30 cellular contexts compared by ENCODE assay signal in genomic region chr22:20167643-20168322, GRCh38. TPM values are rescaled to one million over a fixed set of nuclear protein-coding genes. Genes with fewer than 3 reads are reported as not detected.
"Had no signal": no experiment of that assay in that cellular context is flagged by ENCODE, and none has a peak within 500 bp of the region (broad histone marks: within the 10 kb centered on the region; RNA-seq: fewer than 3 reads in every experiment).

No MANE protein-coding gene starts in this region.

- H3K79me2 ChIP-seq: hepatocyte had no signal

- H3K4me3 Mint-ChIP-seq: mesothelial cell of epicardium; naive B cell; nephron; neural progenitor cell; stimulated activated memory B cell treated with anti-CD40 and anti-IgM and Interleukin-4, amounts not matched to agents 10 μg/mL and 1 μg/mL and 100 μg/mL, for 72 hours; type B pancreatic cell had no signal

- H3K36me3 ChIP-seq: esophagus muscularis mucosa, gastroesophageal sphincter, heart left ventricle, left lung, neural progenitor cell, prostate gland, right atrium auricular region, sigmoid colon, tibial artery had no signal

- H3K36me3 Mint-ChIP-seq: mesothelial cell of epicardium; naive B cell; neural progenitor cell; stimulated activated memory B cell treated with anti-CD40 and anti-IgM and Interleukin-4, amounts not matched to agents 10 μg/mL and 1 μg/mL and 100 μg/mL, for 72 hours; type B pancreatic cell had no signal

- H3K27ac Mint-ChIP-seq: mesothelial cell of epicardium; naive B cell; nephron; neural progenitor cell; stimulated activated memory B cell treated with anti-CD40 and anti-IgM and Interleukin-4, amounts not matched to agents 10 μg/mL and 1 μg/mL and 100 μg/mL, for 72 hours; type B pancreatic cell had no signal

- H3K27ac ChIP-seq: coronary artery, esophagus muscularis mucosa, foreskin keratinocyte, gastroesophageal sphincter, heart left ventricle, hepatocyte, left lung, neural progenitor cell, prostate gland, right atrium auricular region, sigmoid colon, testis, tibial artery had no signal

- H3K4me3 ChIP-seq: coronary artery, esophagus muscularis mucosa, gastroesophageal sphincter, heart left ventricle, hepatocyte, left lung, mucosa of descending colon, neural progenitor cell, prostate gland, right atrium auricular region, sigmoid colon, testis, tibial artery had no signal

- DNase-seq: dermis blood vessel endothelial cell; effector memory CD4-positive, alpha-beta T cell; foreskin keratinocyte; heart left ventricle; left cardiac atrium; left lung; mesenchymal stem cell; mucosa of descending colon; naive B cell; nucleus accumbens; sigmoid colon; stimulated activated CD4-positive, alpha-beta T cell treated with anti-CD3 and anti-CD28 coated beads, Interleukin-2, amount 100 ng/mL, for 24 hours; stimulated activated CD4-positive, alpha-beta T cell treated with anti-CD3 and anti-CD28 coated beads, Interleukin-4, amount 100 ng/mL, for 4 hours; stimulated activated naive CD8-positive, alpha-beta T cell treated with anti-CD3 and anti-CD28 coated beads, Interleukin-15, Interleukin-2, amounts not matched to agents 100 U/mL and 50 U/mL, for 24 hours; substantia nigra; testis; tibial artery had no signal

- H3K27me3 Mint-ChIP-seq: naive B cell, type B pancreatic cell had no signal

- H3K9ac ChIP-seq: neural progenitor cell had no signal

- H3K4me1 ChIP-seq: esophagus muscularis mucosa, foreskin keratinocyte, gastroesophageal sphincter, heart left ventricle, left lung, neural progenitor cell, prostate gland, right atrium auricular region, sigmoid colon, testis, tibial artery had no signal

- ATAC-seq: foreskin keratinocyte; gastroesophageal sphincter; heart left ventricle; left cardiac atrium; left lung; mucosa of descending colon; stimulated activated memory B cell treated with anti-CD40 and anti-IgM and Interleukin-4, amounts not matched to agents 10 μg/mL and 1 μg/mL and 100 μg/mL, for 72 hours; stimulated activated naive CD8-positive, alpha-beta T cell treated with anti-CD3 and anti-CD28 coated beads, Interleukin-15, Interleukin-2, amounts not matched to agents 100 U/mL and 50 U/mL, for 24 hours had no signal

- H3K9me3 ChIP-seq: esophagus muscularis mucosa, gastroesophageal sphincter, heart left ventricle, left lung, mucosa of descending colon, prostate gland, right atrium auricular region, sigmoid colon, testis, tibial artery had no signal

- H3K9me3 Mint-ChIP-seq: mesothelial cell of epicardium, type B pancreatic cell had no signal

- H3K27me3 ChIP-seq: foreskin keratinocyte, heart left ventricle, hepatocyte, left lung, neural progenitor cell, right atrium auricular region, sigmoid colon, testis had no signal

- H3K4me1 Mint-ChIP-seq: mesothelial cell of epicardium; nephron; stimulated activated memory B cell treated with anti-CD40 and anti-IgM and Interleukin-4, amounts not matched to agents 10 μg/mL and 1 μg/mL and 100 μg/mL, for 72 hours had no signal

- H2AFZ ChIP-seq: hepatocyte, neural progenitor cell had no signal

- H3K4me2 ChIP-seq: hepatocyte, neural progenitor cell had no signal

RNA-seq across cellular contexts. Expression of gene CCDC188, which starts 16.9 kb away (rescaled TPM):
- total RNA-seq: epithelial cell of proximal tubule, foreskin keratinocyte, gastroesophageal sphincter, hepatocyte, mesothelial cell of epicardium, skeletal muscle tissue had no signal
- polyA plus RNA-seq: foreskin keratinocyte, hepatocyte had no signal
